Comparison of ENCODE assay signal across 16 cellular contexts in genomic region chr21:45588086-45588825, GRCh38.
"Had no signal": no experiment of that assay in that cellular context is flagged by ENCODE, and none has a peak within 500 bp of the region (broad histone marks: within the 10 kb centered on the region; RNA-seq: fewer than 3 reads in every experiment).

No MANE protein-coding gene starts in this region.

- H3K27ac ChIP-seq: epithelial cell of prostate, lower lobe of right lung, ovary, tibial artery had no signal

- H3K36me3 Mint-ChIP-seq: brain; stimulated activated effector memory CD8-positive, alpha-beta T cell treated with anti-CD3 and anti-CD28 coated beads, Interleukin-12 subunit alpha, Interleukin-12 subunit beta, amount 100 ng/mL, for 72 hours had no signal

- H3K9me3 ChIP-seq: ovary had no signal

- H3K36me3 ChIP-seq: lower lobe of right lung, ovary, tibial artery had no signal

- H3K4me3 ChIP-seq: lower lobe of right lung, ovary, tibial artery had no signal

- H3K27ac Mint-ChIP-seq: activated CD8-positive, alpha-beta T cell treated with anti-CD3 and anti-CD28 coated beads, Interleukin-2, amount 10 ng/mL, durations not matched to agents 7 days and 5 days; activated naive CD8-positive, alpha-beta T cell treated with anti-CD3 and anti-CD28 coated beads, Interleukin-2, amount 10 ng/mL, durations not matched to agents 7 days and 5 days; brain; stimulated activated effector memory CD8-positive, alpha-beta T cell treated with anti-CD3 and anti-CD28 coated beads, Interleukin-12 subunit alpha, Interleukin-12 subunit beta, amount 100 ng/mL, for 72 hours had no signal

- H3K27me3 ChIP-seq: ovary had no signal

- DNase-seq: activated CD4-positive, alpha-beta T cell treated with anti-CD3 and anti-CD28 coated beads for 4 hours; activated CD8-positive, alpha-beta T cell treated with anti-CD3 and anti-CD28 coated beads, Interleukin-2, amount 10 ng/mL, durations not matched to agents 7 days and 5 days; activated gamma-delta T cell treated with Interleukin-2 at 50 U/mL for 16 hours; activated naive CD8-positive, alpha-beta T cell treated with anti-CD3 and anti-CD28 coated beads, Interleukin-2, amount 10 ng/mL, durations not matched to agents 7 days and 5 days; effector memory CD4-positive, alpha-beta T cell; head of caudate nucleus; immature natural killer cell; lower lobe of right lung; ovary; SK-N-SH; T-helper 1 cell had no signal

- H3K4me1 Mint-ChIP-seq: brain, neural crest cell had no signal

- H3K4me3 Mint-ChIP-seq: activated CD8-positive, alpha-beta T cell treated with anti-CD3 and anti-CD28 coated beads, Interleukin-2, amount 10 ng/mL, durations not matched to agents 7 days and 5 days; activated naive CD8-positive, alpha-beta T cell treated with anti-CD3 and anti-CD28 coated beads, Interleukin-2, amount 10 ng/mL, durations not matched to agents 7 days and 5 days; brain; neural crest cell; stimulated activated effector memory CD8-positive, alpha-beta T cell treated with anti-CD3 and anti-CD28 coated beads, Interleukin-12 subunit alpha, Interleukin-12 subunit beta, amount 100 ng/mL, for 72 hours had no signal
